ENCODE assay signal across 27 cellular contexts in genomic region chr15:61102281-61102680, GRCh38.
"Had no signal": no experiment of that assay in that cellular context is flagged by ENCODE, and none has a peak within 500 bp of the region (broad histone marks: within the 10 kb centered on the region; RNA-seq: fewer than 3 reads in every experiment).

No MANE protein-coding gene starts in this region.

- H3K36me3 ChIP-seq: brain microvascular endothelial cell had no signal

- H3K9me3 Mint-ChIP-seq: activated CD4-positive, alpha-beta memory T cell treated with anti-CD3 and anti-CD28 coated beads for 36 hours; activated CD4-positive, alpha-beta T cell treated with anti-CD3 and anti-CD28 coated beads, Interleukin-2, amount 10 ng/mL, durations not matched to agents 24 days and 14 days; activated naive CD4-positive, alpha-beta T cell treated with anti-CD3 and anti-CD28 coated beads for 36 hours; activated T-helper 1 cell treated with anti-CD3 and anti-CD28 coated beads, Interleukin-12 subunit alpha, Interleukin-12 subunit beta, Interleukin-2, Interleukin-4 antibody, amounts not matched to agents 30 ng/mL and 10 ng/mL and 1 ng/mL, durations not matched to agents 14 hours and 24 hours and 36 hours; activated T-helper 2 cell treated with anti-CD3 and anti-CD28 coated beads, Interferon-gamma antibody, Interleukin-2, Interleukin-4, amounts not matched to agents 10 μg/mL and 5 μg/mL and 100 μg/mL, durations not matched to agents 14 hours and 24 hours and 36 hours; dendritic cell treated with granulocyte-macrophage colony-stimulating factor and Interleukin-4, amounts not matched to agents 40 ng/mL and 50 ng/mL, for 4 days; endodermal cell had no signal

- H3K27ac ChIP-seq: brain microvascular endothelial cell, coronary artery had no signal

- H3K27ac Mint-ChIP-seq: activated CD4-positive, alpha-beta memory T cell treated with anti-CD3 and anti-CD28 coated beads for 36 hours; activated CD4-positive, alpha-beta T cell treated with anti-CD3 and anti-CD28 coated beads for 36 hours; activated CD4-positive, alpha-beta T cell treated with anti-CD3 and anti-CD28 coated beads, Interleukin-2, amount 10 ng/mL, durations not matched to agents 24 days and 14 days; activated CD8-positive, alpha-beta memory T cell treated with anti-CD3 and anti-CD28 coated beads, Interleukin-2, amount 10 ng/mL, durations not matched to agents 7 days and 5 days; activated CD8-positive, alpha-beta T cell treated with anti-CD3 and anti-CD28 coated beads, Interleukin-2, amount 10 ng/mL, durations not matched to agents 7 days and 5 days; activated naive CD4-positive, alpha-beta T cell treated with anti-CD3 and anti-CD28 coated beads for 36 hours; activated naive CD8-positive, alpha-beta T cell; activated T-helper 1 cell treated with anti-CD3 and anti-CD28 coated beads, Interleukin-12 subunit alpha, Interleukin-12 subunit beta, Interleukin-2, Interleukin-4 antibody, amounts not matched to agents 30 ng/mL and 10 ng/mL and 1 ng/mL, durations not matched to agents 14 hours and 24 hours and 36 hours; activated T-helper 2 cell treated with anti-CD3 and anti-CD28 coated beads, Interferon-gamma antibody, Interleukin-2, Interleukin-4, amounts not matched to agents 10 μg/mL and 5 μg/mL and 100 μg/mL, durations not matched to agents 14 hours and 24 hours and 36 hours; dendritic cell treated with granulocyte-macrophage colony-stimulating factor and Interleukin-4, amounts not matched to agents 40 ng/mL and 50 ng/mL, for 4 days; endodermal cell had no signal

- H3K4me3 Mint-ChIP-seq: activated CD4-positive, alpha-beta memory T cell treated with anti-CD3 and anti-CD28 coated beads for 36 hours; activated CD4-positive, alpha-beta T cell treated with anti-CD3 and anti-CD28 coated beads for 36 hours; activated CD4-positive, alpha-beta T cell treated with anti-CD3 and anti-CD28 coated beads, Interleukin-2, amount 10 ng/mL, durations not matched to agents 24 days and 14 days; activated CD8-positive, alpha-beta memory T cell treated with anti-CD3 and anti-CD28 coated beads, Interleukin-2, amount 10 ng/mL, durations not matched to agents 7 days and 5 days; activated CD8-positive, alpha-beta T cell treated with anti-CD3 and anti-CD28 coated beads, Interleukin-2, amount 10 ng/mL, durations not matched to agents 7 days and 5 days; activated naive CD4-positive, alpha-beta T cell treated with anti-CD3 and anti-CD28 coated beads for 36 hours; activated naive CD8-positive, alpha-beta T cell; activated T-helper 1 cell treated with anti-CD3 and anti-CD28 coated beads, Interleukin-12 subunit alpha, Interleukin-12 subunit beta, Interleukin-2, Interleukin-4 antibody, amounts not matched to agents 30 ng/mL and 10 ng/mL and 1 ng/mL, durations not matched to agents 14 hours and 24 hours and 36 hours; central memory CD8-positive, alpha-beta T cell; dendritic cell treated with granulocyte-macrophage colony-stimulating factor and Interleukin-4, amounts not matched to agents 40 ng/mL and 50 ng/mL, for 4 days; endodermal cell had no signal

- H3K4me3 ChIP-seq: coronary artery, dorsolateral prefrontal cortex had no signal

- ATAC-seq: activated CD4-positive, alpha-beta T cell treated with anti-CD3 and anti-CD28 coated beads for 36 hours; activated CD8-positive, alpha-beta memory T cell treated with anti-CD3 and anti-CD28 coated beads, Interleukin-2, amount 10 ng/mL, durations not matched to agents 7 days and 5 days; activated CD8-positive, alpha-beta T cell treated with anti-CD3 and anti-CD28 coated beads, Interleukin-2, amount 10 ng/mL, durations not matched to agents 7 days and 5 days; esophagus mucosa had no signal

- H3K36me3 Mint-ChIP-seq: activated CD4-positive, alpha-beta memory T cell treated with anti-CD3 and anti-CD28 coated beads for 36 hours; activated CD8-positive, alpha-beta memory T cell treated with anti-CD3 and anti-CD28 coated beads, Interleukin-2, amount 10 ng/mL, durations not matched to agents 7 days and 5 days; activated naive CD8-positive, alpha-beta T cell had no signal

- H3K27me3 ChIP-seq: brain microvascular endothelial cell, dorsolateral prefrontal cortex had no signal

- DNase-seq: activated CD4-positive, alpha-beta memory T cell treated with anti-CD3 and anti-CD28 coated beads for 36 hours; activated CD4-positive, alpha-beta T cell treated with anti-CD3 and anti-CD28 coated beads for 36 hours; activated CD4-positive, alpha-beta T cell treated with anti-CD3 and anti-CD28 coated beads, Interleukin-2, amount 10 ng/mL, durations not matched to agents 24 days and 14 days; activated CD4-positive, CD25-positive, alpha-beta regulatory T cell; activated CD4-positive, CD25-positive, alpha-beta regulatory T cell treated with anti-CD3 and anti-CD28 coated beads, Interleukin-2, amount 50 U/mL, for 72 hours; activated CD8-positive, alpha-beta memory T cell treated with anti-CD3 and anti-CD28 coated beads, Interleukin-2, amount 10 ng/mL, durations not matched to agents 7 days and 5 days; activated CD8-positive, alpha-beta memory T cell treated with anti-CD3 and anti-CD28 coated beads, Interleukin-2, amount 50 U/mL, for 4 hours; activated CD8-positive, alpha-beta T cell treated with anti-CD3 and anti-CD28 coated beads, Interleukin-2, amount 10 ng/mL, durations not matched to agents 7 days and 5 days; activated effector memory CD4-positive, alpha-beta T cell treated with anti-CD3 and anti-CD28 coated beads, Interleukin-2, amount 50 U/mL, for 16 hours; activated naive CD4-positive, alpha-beta T cell treated with anti-CD3 and anti-CD28 coated beads for 36 hours; activated T-cell treated with anti-CD3 and anti-CD28 coated beads, Interleukin-2, amount 50 U/mL, for 1 hour; activated T-cell treated with anti-CD3 and anti-CD28 coated beads, Interleukin-2, amount 50 U/mL, for 48 hours; amniotic stem cell; anterior cingulate cortex; brain microvascular endothelial cell; dorsolateral prefrontal cortex; effector memory CD4-positive, alpha-beta T cell; endodermal cell; foreskin fibroblast; T-helper 2 cell had no signal

- H3K27me3 Mint-ChIP-seq: dendritic cell treated with granulocyte-macrophage colony-stimulating factor and Interleukin-4, amounts not matched to agents 40 ng/mL and 50 ng/mL, for 4 days had no signal

- H3K4me1 Mint-ChIP-seq: activated CD4-positive, alpha-beta T cell treated with anti-CD3 and anti-CD28 coated beads for 36 hours; activated CD4-positive, alpha-beta T cell treated with anti-CD3 and anti-CD28 coated beads, Interleukin-2, amount 10 ng/mL, durations not matched to agents 24 days and 14 days; activated CD8-positive, alpha-beta memory T cell treated with anti-CD3 and anti-CD28 coated beads, Interleukin-2, amount 10 ng/mL, durations not matched to agents 7 days and 5 days; central memory CD8-positive, alpha-beta T cell had no signal
